19 cellular contexts compared by ENCODE assay signal in genomic region chr1:32864375-32865019, GRCh38. TPM values are rescaled to one million over a fixed set of nuclear protein-coding genes. Genes with fewer than 3 reads are reported as not detected.
DNase-seq lines count a peak whose midpoint lies in the region; ATAC-seq and TF ChIP-seq lines count a peak whose summit lies in the region.
"Had no signal": no experiment of that assay in that cellular context is flagged by ENCODE, and none has a peak within 500 bp of the region (broad histone marks: within the 10 kb centered on the region; RNA-seq: fewer than 3 reads in every experiment).

No MANE protein-coding gene starts in this region.

- peaks cover 0 to 11% of the 10 kb centered on the region in 2 donors for H3K36me3 ChIP-seq in adrenal gland (replicated peaks in 1 of 2)
- H3K36me3 ChIP-seq in neuronal stem cell (replicated peaks in 1 of 2; ENCODE audit: control insufficient read depth in 2 of 2, insufficient read depth in 2 of 2, low read length in 2 of 2), result peaks cover 3 to 38% of the 10 kb centered on the region in 2 donors
- peaks cover 0 to 45% (median 0%) of the 10 kb centered on the region in 3 donors for H3K36me3 ChIP-seq in esophagus squamous epithelium

- no peak for TF ChIP-seq CTCF in adrenal gland (IDR thresholded peaks at IDR 0.05)
- TF ChIP-seq CTCF in esophagus squamous epithelium (IDR thresholded peaks at IDR 0.05), result no peak

- H4K91ac ChIP-seq in neuronal stem cell (ENCODE audit: low read depth, low read length, poor library complexity), result no peak overlapping the region

- peak; percentile 58 for ATAC-seq in left ventricle myocardium superior
- no peak for ATAC-seq in HG02623 (IDR thresholded peaks at IDR 0.05; ENCODE audit: unreplicated experiment)
- ATAC-seq in GM19455 (IDR thresholded peaks at IDR 0.05; ENCODE audit: unreplicated experiment), result no peak
- ATAC-seq: HCT116 had no signal

- WGBS in adrenal gland, 4 donors, result 66 to 76% (median 69%) methylated on average over 3 to 8 of the region's 8 CpGs
- WGBS in neuronal stem cell (ENCODE audit: extremely low coverage in 2 of 2, insufficient read length in 2 of 2, insufficient replicate concordance in 1 of 2), 2 donors, result no CpG with 5 or more reads among the region's 8 CpGs
- WGBS in esophagus squamous epithelium, 2 donors, result 93 to 100% methylated on average over 3 to 8 of the region's 8 CpGs

- H3K14ac ChIP-seq in neuronal stem cell (ENCODE audit: low read length), result no peak overlapping the region

- H2AFZ ChIP-seq in neuronal stem cell (ENCODE audit: low read length), result no peak overlapping the region

- H3K4ac ChIP-seq in neuronal stem cell (ENCODE audit: low read length), result no peak overlapping the region

- H3K23ac ChIP-seq in neuronal stem cell (ENCODE audit: low read depth, low read length, poor library complexity), result peak overlapping the region; percentile 33

- H2AK5ac ChIP-seq in neuronal stem cell (ENCODE audit: low read depth, low read length), result no peak overlapping the region

- H4K8ac ChIP-seq in neuronal stem cell (ENCODE audit: low read depth, low read length), result no peak overlapping the region

- no peak overlapping the region for H2BK15ac ChIP-seq in neuronal stem cell (ENCODE audit: low read length)

- H2BK12ac ChIP-seq in neuronal stem cell (ENCODE audit: low read length), result no peak overlapping the region

- H3K27ac ChIP-seq in adrenal gland (peak overlapping the region in 3 of 5 donors; percentile 41 to 68 (median 57)), neuronal stem cell (replicated peaks; ENCODE audit: low read length) (no peak overlapping the region), esophagus squamous epithelium (no peak overlapping the region)
- H3K27ac ChIP-seq: HL-60 had no signal

- TF ChIP-seq POLR2A in adrenal gland (IDR thresholded peaks at IDR 0.05) (no peak), esophagus squamous epithelium (IDR thresholded peaks at IDR 0.05) (no peak)

- peak overlapping the region; percentile 21 for H3K18ac ChIP-seq in neuronal stem cell (ENCODE audit: low read length)

- H3K79me1 ChIP-seq in neuronal stem cell (ENCODE audit: low read depth, low read length), result no peaks in the 10 kb centered on the region

- H3K4me3 ChIP-seq in adrenal gland (no peak overlapping the region), neuronal stem cell (ENCODE audit: low read length in 2 of 2) (no peak overlapping the region), esophagus squamous epithelium (no peak overlapping the region)

- peaks cover 23 to 31% of the 10 kb centered on the region in 2 donors for H3K4me1 ChIP-seq in adrenal gland (replicated peaks in 1 of 2)
- no peaks in the 10 kb centered on the region for H3K4me1 ChIP-seq in neuronal stem cell (ENCODE audit: control insufficient read depth in 2 of 2, insufficient read depth in 1 of 2, low read depth in 1 of 2, low read length in 2 of 2)
- peaks cover 0 to 19% (median 8%) of the 10 kb centered on the region in 3 donors for H3K4me1 ChIP-seq in esophagus squamous epithelium

- no peak overlapping the region for H2BK5ac ChIP-seq in neuronal stem cell (ENCODE audit: low read length)

- H3K9ac ChIP-seq in neuronal stem cell (ENCODE audit: low read depth, low read length, poor library complexity), result no peak overlapping the region

- H3K27me3 ChIP-seq in adrenal gland (no peaks in the 10 kb centered on the region), neuronal stem cell (ENCODE audit: control insufficient read depth in 3 of 3, insufficient read depth in 3 of 3, low read depth in 1 of 3, low read length in 3 of 3) (peaks cover 0 to 2% (median 0%) of the 10 kb centered on the region in 3 experiments), esophagus squamous epithelium (peaks cover 0 to 3% (median 0%) of the 10 kb centered on the region in 4 donors)

- intact Hi-C loops in adrenal gland (cut with DNase I) (loop anchor here in 1 of 2 donors (10.0 kb wide), 1 partner anchor 150 kb away; no protein-coding TSS in a partner anchor), left ventricle myocardium superior (cut with micrococcal nuclease) (no loop called here), esophagus squamous epithelium (cut with DNase I) (no loop called here)

- no peak overlapping the region for H2BK120ac ChIP-seq in neuronal stem cell (ENCODE audit: low read depth, low read length)

- H3K9me3 ChIP-seq in adrenal gland (replicated peaks in 1 of 3) (no peaks in the 10 kb centered on the region), neuronal stem cell (replicated peaks in 1 of 2; ENCODE audit: control insufficient read depth in 2 of 2, insufficient read depth in 1 of 2, low read depth in 1 of 2, low read length in 2 of 2) (no peaks in the 10 kb centered on the region), esophagus squamous epithelium (no peaks in the 10 kb centered on the region)

- DNase-seq in adrenal gland (peak in 2 of 7 donors; percentile 44 to 60), ecto neural progenitor cell (ENCODE audit: low spot score) (peak; percentile 28), left ventricle myocardium superior (no peak), neuronal stem cell (ENCODE audit: low spot score) (no peak), esophagus squamous epithelium (lab: John Stamatoyannopoulos, UW) (no peak), EL (no peak)
- DNase-seq: CD4-positive, CD25-positive, alpha-beta regulatory T cell; DMS79; GDM1; KG1; NCI-H1048; NCI-H146; NCI-H2081 treated with DMSO at 0.1 percent for 48 hours; NCI-H2227 treated with DMSO at 0.1 percent for 48 hours; NCI-H748 treated with DMSO at 0.1 percent for 48 hours had no signal

- no peak overlapping the region for H3K4me2 ChIP-seq in neuronal stem cell (ENCODE audit: insufficient read depth, low read length, poor library complexity, severe bottlenecking)

RNA-seq across cellular contexts. Expression of gene FNDC5, which starts 6.2 kb away (rescaled TPM):
- total RNA-seq in adrenal gland (10 to 100 TPM; 12.6 to 72.0 (median 45.6) TPM), left ventricle myocardium superior (156 TPM), esophagus squamous epithelium (under 1 TPM in 2 of 4 donors, not detected in 2; 0.44 to 0.76 TPM)
- polyA plus RNA-seq in adrenal gland, result 10 to 100 TPM; 15.8 to 67.3 (median 34.8) TPM
- 12.0 TPM for polyA plus RNA-seq in neuronal stem cell (2013, experiment 1 of 2)
- polyA plus RNA-seq in neuronal stem cell (2013, experiment 2 of 2), result 11.7 TPM
- total RNA-seq: CD4-positive, CD25-positive, alpha-beta regulatory T cell had no signal
- polyA plus RNA-seq: CD4-positive, CD25-positive, alpha-beta regulatory T cell had no signal

RNA-seq across cellular contexts. Expression of gene HPCA, which starts 21.8 kb away (rescaled TPM):
- under 1 TPM in 2 of 8 donors, not detected in 6; 0.28 to 0.70 TPM for total RNA-seq in adrenal gland
- 1 to 10 TPM in 1 of 3 donors, under 1 TPM in 2; 0.54 to 3.1 (median 0.70) TPM for polyA plus RNA-seq in adrenal gland
- total RNA-seq in left ventricle myocardium superior, result not detected
- polyA plus RNA-seq in neuronal stem cell (2013, experiment 1 of 2), result 6.1 TPM
- polyA plus RNA-seq in neuronal stem cell (2013, experiment 2 of 2), result 6.8 TPM
- total RNA-seq in esophagus squamous epithelium, result not detected
- total RNA-seq: CD4-positive, CD25-positive, alpha-beta regulatory T cell had no signal
- polyA plus RNA-seq: CD4-positive, CD25-positive, alpha-beta regulatory T cell had no signal

RNA-seq across cellular contexts. Expression of gene TMEM54, which starts 36.7 kb away (rescaled TPM):
- 100 to 1,000 TPM in 1 of 8 donors, 10 to 100 TPM in 7; 16.3 to 123 (median 22.7) TPM for total RNA-seq in adrenal gland
- polyA plus RNA-seq in adrenal gland, result 10 to 100 TPM in 2 of 3 donors, 1 to 10 TPM in 1; 4.1 to 23.2 (median 19.2) TPM
- 6.7 TPM for total RNA-seq in left ventricle myocardium superior
- polyA plus RNA-seq in neuronal stem cell (2013, experiment 1 of 2), result 17.2 TPM
- 15.6 TPM for polyA plus RNA-seq in neuronal stem cell (2013, experiment 2 of 2)
- total RNA-seq in esophagus squamous epithelium, result 100 to 1,000 TPM; 151 to 255 (median 178) TPM
- total RNA-seq: CD4-positive, CD25-positive, alpha-beta regulatory T cell had no signal
- polyA plus RNA-seq: CD4-positive, CD25-positive, alpha-beta regulatory T cell had no signal

RNA-seq across cellular contexts. Expression of gene S100PBP, which starts 47.0 kb away (rescaled TPM):
- total RNA-seq in adrenal gland (10 to 100 TPM; 14.0 to 50.1 (median 32.9) TPM), left ventricle myocardium superior (15.7 TPM), esophagus squamous epithelium (10 to 100 TPM in 2 of 4 donors, 1 to 10 TPM in 2; 6.5 to 20.0 (median 11.9) TPM)
- polyA plus RNA-seq in adrenal gland, result 10 to 100 TPM; 14.0 to 45.9 (median 22.4) TPM
- polyA plus RNA-seq in neuronal stem cell (2013, experiment 1 of 2), result 23.3 TPM
- polyA plus RNA-seq in neuronal stem cell (2013, experiment 2 of 2), result 25.6 TPM

RNA-seq across cellular contexts. Expression of gene YARS1, which starts 47.3 kb away (rescaled TPM):
- total RNA-seq in adrenal gland, result 100 to 1,000 TPM in 4 of 8 donors, 10 to 100 TPM in 4; 73.9 to 190 (median 97.0) TPM
- 100 to 1,000 TPM in 1 of 3 donors, 10 to 100 TPM in 2; 55.5 to 183 (median 56.1) TPM for polyA plus RNA-seq in adrenal gland
- total RNA-seq in left ventricle myocardium superior, result 32.3 TPM
- 47.5 TPM for polyA plus RNA-seq in neuronal stem cell (2013, experiment 1 of 2)
- polyA plus RNA-seq in neuronal stem cell (2013, experiment 2 of 2), result 49.0 TPM
- total RNA-seq in esophagus squamous epithelium, result 10 to 100 TPM; 46.7 to 92.0 (median 62.3) TPM

Comparison
In these comparisons a context has a peak if more than half of its experiments do, and no peak if none do; other contexts are left out.
1. H3K27ac ChIP-seq: peak in adrenal gland (3 of 5); none in neuronal stem cell (single experiment) and esophagus squamous epithelium (0 of 4).
2. RNA of gene FNDC5, which starts 6.2 kb away (total RNA-seq): 156 TPM in left ventricle myocardium superior (single experiment) and 12.6 to 72.0 TPM in adrenal gland; 0.44 to 0.76 TPM in esophagus squamous epithelium; every median in the first group is over 4 times any median in the second.